8 cellular contexts compared by ENCODE assay signal in genomic region chr10:5623081-5623748, GRCh38. TPM values are rescaled to one million over a fixed set of nuclear protein-coding genes. Genes with fewer than 3 reads are reported as not detected.
DNase-seq lines count a peak whose midpoint lies in the region; ATAC-seq, FAIRE-seq and TF ChIP-seq lines count a peak whose summit lies in the region.

No MANE protein-coding gene starts in this region.

- H3K36me3 ChIP-seq in Karpas-422 (ENCODE audit: insufficient read depth, low read length) (no peaks in the 10 kb centered on the region), SJCRH30 (no peaks in the 10 kb centered on the region), thoracic aorta (no peaks in the 10 kb centered on the region)

- DNase-seq in Karpas-422 (peak; percentile 94), SJCRH30 (peak; percentile 88 to 91), activated gamma-delta T cell (lab: John Stamatoyannopoulos, UW) (peak; percentile 18), frontal cortex (ENCODE audit: low spot score in 2 of 2) (peak; percentile 58 to 81), omental fat pad (ENCODE audit: low spot score) (peak; percentile 57), thoracic aorta (ENCODE audit: low spot score) (peak; percentile 53)

- H2AFZ ChIP-seq in Karpas-422 (ENCODE audit: low read length): no peak overlapping the region

- TF ChIP-seq CTCF in omental fat pad (IDR thresholded peaks at IDR 0.05) (peak in 2 of 3 donors; percentile 19 to 48), thoracic aorta (IDR thresholded peaks at IDR 0.05) (peak; percentile 95)

- peak; percentile 93 for ATAC-seq in GM21825 (IDR thresholded peaks at IDR 0.05; ENCODE audit: unreplicated experiment)
- peak; percentile 88 for ATAC-seq in omental fat pad (ENCODE audit: low FRiP score)
- ATAC-seq in thoracic aorta (ENCODE audit: insufficient number of reproducible peaks, low FRiP score, low read depth): peak; percentile 30

- H3K27me3 ChIP-seq in Karpas-422 (ENCODE audit: low read length) (no peaks in the 10 kb centered on the region), SJCRH30 (no peaks in the 10 kb centered on the region), thoracic aorta (replicated peaks; ENCODE audit: insufficient read depth) (no peaks in the 10 kb centered on the region)

- no peak overlapping the region for H3K4me3 ChIP-seq in Karpas-422 (ENCODE audit: low read length)
- no peak overlapping the region for H3K4me3 ChIP-seq in SJCRH30
- H3K4me3 ChIP-seq in thoracic aorta: no peak overlapping the region

- no peaks in the 10 kb centered on the region for H3K4me1 ChIP-seq in Karpas-422 (ENCODE audit: low read length)
- H3K4me1 ChIP-seq in SJCRH30: peaks cover 41% of the 10 kb centered on the region
- peaks cover 32 to 79% of the 10 kb centered on the region in 2 donors for H3K4me1 ChIP-seq in thoracic aorta (ENCODE audit: control insufficient read depth in 1 of 2, low read depth in 2 of 2)

- peak; percentile 39 for FAIRE-seq in G401.6 (lab: Jason Lieb, UNC)
- FAIRE-seq in frontal cortex (lab: Jason Lieb, UNC): no peak

- H3K9me2 ChIP-seq in Karpas-422 (replicated peaks; ENCODE audit: insufficient read depth, low read length): no peaks in the 10 kb centered on the region

- H3K9ac ChIP-seq in Karpas-422 (ENCODE audit: low read length): no peak overlapping the region

- H3K79me2 ChIP-seq in Karpas-422 (ENCODE audit: low read length): no peaks in the 10 kb centered on the region

- H3K4me2 ChIP-seq in Karpas-422 (ENCODE audit: low read depth, low read length, poor library complexity, severe bottlenecking): no peak overlapping the region

- H4K20me1 ChIP-seq in Karpas-422 (ENCODE audit: insufficient read depth, low read depth, low read length): no peaks in the 10 kb centered on the region

- H3K9me3 ChIP-seq in Karpas-422 (ENCODE audit: low read length) (no peaks in the 10 kb centered on the region), SJCRH30 (replicated peaks) (no peaks in the 10 kb centered on the region), thoracic aorta (no peaks in the 10 kb centered on the region)

- H3K27ac ChIP-seq in Karpas-422 (ENCODE audit: low read length) (no peak overlapping the region), SJCRH30 (no peak overlapping the region), thoracic aorta (peak overlapping the region; percentile 56 to 61)

RNA-seq across cellular contexts. Expression of gene ASB13, which starts 43.2 kb away (rescaled TPM):
- 12.2 and 26.0 TPM in 2 replicates for total RNA-seq in Karpas-422 (2014; rRNA removed; shearing (Covaris generic); ENCODE audit: low replicate concordance)
- 1.2 and 1.3 TPM in 2 replicates for total RNA-seq in SJCRH30 (2014; rRNA removed; shearing (Covaris generic))
- 18.8 TPM for total RNA-seq in frontal cortex
- total RNA-seq in omental fat pad: 10 to 100 TPM; 15.0 to 46.5 (median 16.9) TPM
- 10 to 100 TPM; 15.8 to 16.0 TPM for total RNA-seq in thoracic aorta

Comparison
In these comparisons a context has a peak if more than half of its experiments do, and no peak if none do; other contexts are left out.
1. ATAC-seq: peak in every context shown above with its lines; median percentile 93 in GM21825; 88 in omental fat pad; 30 in thoracic aorta.
2. DNase-seq: peak in every context shown above with its lines; median percentile 94 in Karpas-422; 90 in SJCRH30; 70 in frontal cortex; 57 in omental fat pad; 53 in thoracic aorta; 18 in activated gamma-delta T cell.
3. H3K27ac ChIP-seq: peak in thoracic aorta (2 of 2); none in Karpas-422 (single experiment) and SJCRH30 (single experiment).